Comparison of ENCODE assay signal across 25 cellular contexts in genomic region chr14:57970594-57970993, GRCh38.
"Had no signal": no experiment of that assay in that cellular context is flagged by ENCODE, and none has a peak within 500 bp of the region (broad histone marks: within the 10 kb centered on the region; RNA-seq: fewer than 3 reads in every experiment).

No MANE protein-coding gene starts in this region.

- H3K4me1 ChIP-seq: foreskin keratinocyte, gastroesophageal sphincter, heart left ventricle, lower lobe of right lung, right atrium auricular region, sigmoid colon, testis, transverse colon, upper lobe of right lung, uterus had no signal

- H3K9me3 ChIP-seq: gastroesophageal sphincter, heart left ventricle, lower lobe of right lung, prostate gland, right atrium auricular region, sigmoid colon, testis, transverse colon, upper lobe of right lung, uterus had no signal

- H3K4me3 ChIP-seq: dorsolateral prefrontal cortex, gastroesophageal sphincter, heart left ventricle, hepatocyte, lower lobe of right lung, prostate gland, right atrium auricular region, sigmoid colon, testis, transverse colon, upper lobe of right lung, uterus had no signal

- H3K27me3 ChIP-seq: gastroesophageal sphincter, heart left ventricle, hepatocyte, right atrium auricular region, sigmoid colon, testis, transverse colon, upper lobe of right lung, uterus had no signal

- DNase-seq: dorsolateral prefrontal cortex; effector CD4-positive, alpha-beta T cell; foreskin keratinocyte; heart left ventricle; kidney; left colon; left ventricle myocardium superior; lower lobe of right lung; naive thymus-derived CD8-positive, alpha-beta T cell; nephron progenitor cell; nucleus accumbens; sigmoid colon; stimulated activated CD4-positive, alpha-beta T cell treated with anti-CD3 and anti-CD28 coated beads, Interleukin-2, amount 100 ng/mL, for 24 hours; stimulated activated CD4-positive, alpha-beta T cell treated with anti-CD3 and anti-CD28 coated beads, Interleukin-4, amount 100 ng/mL, for 24 hours; stimulated activated naive CD8-positive, alpha-beta T cell treated with anti-CD3 and anti-CD28 coated beads, Interleukin-15, Interleukin-2, amounts not matched to agents 100 U/mL and 50 U/mL, for 24 hours; substantia nigra; testis; transverse colon; upper lobe of right lung; uterus had no signal

- H3K27ac ChIP-seq: dorsolateral prefrontal cortex, epithelial cell of prostate, foreskin keratinocyte, gastroesophageal sphincter, heart left ventricle, hepatocyte, lower lobe of right lung, prostate gland, right atrium auricular region, sigmoid colon, transverse colon, upper lobe of right lung, uterus had no signal

- H3K36me3 ChIP-seq: gastroesophageal sphincter, heart left ventricle, lower lobe of right lung, prostate gland, right atrium auricular region, sigmoid colon, transverse colon, upper lobe of right lung, uterus had no signal
